ENCODE assay signal across 23 cellular contexts in genomic region chr2:102850888-102851287, GRCh38.
DNase-seq lines count a peak whose midpoint lies in the region; ATAC-seq and TF ChIP-seq lines count a peak whose summit lies in the region.
"Had no signal": no experiment of that assay in that cellular context is flagged by ENCODE, and none has a peak within 500 bp of the region (broad histone marks: within the 10 kb centered on the region; RNA-seq: fewer than 3 reads in every experiment).

No MANE protein-coding gene starts in this region.

- H3K27me3 ChIP-seq in hepatocyte (no peaks in the 10 kb centered on the region), mesenchymal stem cell (ENCODE audit: control insufficient read depth in 1 of 2, insufficient read depth in 1 of 2, low read length in 2 of 2) (peaks cover 0 to 23% of the 10 kb centered on the region in 2 experiments)
- H3K27me3 ChIP-seq: BE2C, BLaER1 had no signal

- H2BK120ac ChIP-seq in mesenchymal stem cell (ENCODE audit: low read depth, low read length) = no peak overlapping the region

- H3K79me1 ChIP-seq in mesenchymal stem cell (replicated peaks; ENCODE audit: low read length, poor library complexity, severe bottlenecking) = no peaks in the 10 kb centered on the region

- H3K27ac Mint-ChIP-seq in mesothelial cell of epicardium = peak overlapping the region; percentile 36
- H3K27ac Mint-ChIP-seq: CD14-positive monocyte; CD4-positive, alpha-beta memory T cell; CD4-positive, CD25-positive, alpha-beta regulatory T cell; CD8-positive, alpha-beta memory T cell had no signal

- ATAC-seq in HG02938 (IDR thresholded peaks at IDR 0.05; ENCODE audit: unreplicated experiment) = no peak
- ATAC-seq: GM12878 had no signal

- TF ChIP-seq CTCF in hepatocyte (IDR thresholded peaks at IDR 0.05; ENCODE audit: poor library complexity) = no peak
- no peak for TF ChIP-seq CTCF in mesothelial cell of epicardium (IDR thresholded peaks at IDR 0.05; ENCODE audit: unreplicated experiment)

- no peak overlapping the region for H3K9ac ChIP-seq in mesenchymal stem cell (ENCODE audit: low read length)
- H3K9ac ChIP-seq: BLaER1 had no signal

- no peak overlapping the region for H3K14ac ChIP-seq in mesenchymal stem cell (ENCODE audit: low read length in 2 of 2)

- peaks cover 3% of the 10 kb centered on the region for H3K27me3 Mint-ChIP-seq in mesothelial cell of epicardium (ENCODE audit: low read depth)

- H3K36me3 ChIP-seq in hepatocyte (replicated peaks; ENCODE audit: insufficient read depth, low read depth) (no peaks in the 10 kb centered on the region), mesenchymal stem cell (ENCODE audit: control insufficient read depth in 1 of 2, insufficient read depth in 2 of 2, low read depth in 1 of 2, low read length in 2 of 2) (no peaks in the 10 kb centered on the region)
- H3K36me3 ChIP-seq: BE2C, BLaER1 had no signal

- no peak overlapping the region for H2BK15ac ChIP-seq in mesenchymal stem cell (ENCODE audit: low read depth, poor library complexity, severe bottlenecking)

- no peak overlapping the region for H3K4ac ChIP-seq in mesenchymal stem cell (ENCODE audit: low read depth in 1 of 2, low read length in 2 of 2)

- H3K4me3 ChIP-seq in hepatocyte = no peak overlapping the region
- no peak overlapping the region for H3K4me3 ChIP-seq in mesenchymal stem cell (ENCODE audit: insufficient read depth in 1 of 2, low read depth in 1 of 2, low read length in 2 of 2)
- H3K4me3 ChIP-seq: BLaER1, GM12878 had no signal

- no peaks in the 10 kb centered on the region for H4K20me1 ChIP-seq in hepatocyte (ENCODE audit: insufficient read depth, poor library complexity, severe bottlenecking)
- H4K20me1 ChIP-seq: BLaER1 had no signal

- peaks cover 9% of the 10 kb centered on the region for H3K4me1 Mint-ChIP-seq in mesothelial cell of epicardium
- H3K4me1 Mint-ChIP-seq: CD4-positive, alpha-beta memory T cell; CD8-positive, alpha-beta memory T cell had no signal

- H2AK5ac ChIP-seq in mesenchymal stem cell (ENCODE audit: low read length, severe bottlenecking) = no peak overlapping the region

- no peak overlapping the region for H2BK12ac ChIP-seq in mesenchymal stem cell (ENCODE audit: low read length in 2 of 2)

- H3K18ac ChIP-seq in mesenchymal stem cell (ENCODE audit: low read depth in 1 of 2, low read length in 2 of 2) = no peak overlapping the region

- H3K9me2 ChIP-seq in hepatocyte (replicated peaks; ENCODE audit: insufficient read depth) = no peaks in the 10 kb centered on the region

- H3K23ac ChIP-seq in mesenchymal stem cell (ENCODE audit: low read length in 2 of 2) = no peak overlapping the region

- no peak overlapping the region for H3K4me3 Mint-ChIP-seq in mesothelial cell of epicardium
- H3K4me3 Mint-ChIP-seq: CD14-positive monocyte; CD4-positive, alpha-beta memory T cell; CD4-positive, CD25-positive, alpha-beta regulatory T cell; CD8-positive, alpha-beta memory T cell had no signal

- DNase-seq in hepatocyte (ENCODE audit: low spot score) (no peak), mesothelial cell of epicardium (ENCODE audit: low spot score in 2 of 2, unreplicated experiment in 2 of 2) (no peak), NCI-H524 (lab: John Stamatoyannopoulos, UW) (no peak), mesenchymal stem cell (no peak)
- DNase-seq: 8988T; ACHN; BE2C; C1 segment of cervical spinal cord; CD4-positive, alpha-beta memory T cell; CD4-positive, CD25-positive, alpha-beta regulatory T cell; CD8-positive, alpha-beta memory T cell; COR-L47; DMS 273 treated with DMSO at 0.1 percent for 48 hours; DMS153; DMS53; DMS79; DND-41; EL; GDM1 had no signal

- no peaks in the 10 kb centered on the region for H3K79me2 ChIP-seq in hepatocyte

- H2AFZ ChIP-seq in hepatocyte (no peak overlapping the region), mesenchymal stem cell (ENCODE audit: low read depth, low read length) (no peak overlapping the region)

- no peaks in the 10 kb centered on the region for H3K36me3 Mint-ChIP-seq in mesothelial cell of epicardium
- H3K36me3 Mint-ChIP-seq: CD14-positive monocyte had no signal

- H3K9me3 Mint-ChIP-seq in mesothelial cell of epicardium = peaks cover 17% of the 10 kb centered on the region

- H4K91ac ChIP-seq in mesenchymal stem cell (ENCODE audit: low read length) = no peak overlapping the region

- H2BK5ac ChIP-seq in mesenchymal stem cell (ENCODE audit: low read depth, low read length, poor library complexity, severe bottlenecking) = no peak overlapping the region

- H3K4me2 ChIP-seq in hepatocyte = peak overlapping the region; percentile 52
- no peak overlapping the region for H3K4me2 ChIP-seq in mesenchymal stem cell (ENCODE audit: low read length, poor library complexity, severe bottlenecking)
- H3K4me2 ChIP-seq: BLaER1 had no signal

- H3K9me3 ChIP-seq in hepatocyte (ENCODE audit: low read depth) = no peaks in the 10 kb centered on the region
- H3K9me3 ChIP-seq in mesenchymal stem cell (ENCODE audit: control insufficient read depth, low read length) = no peaks in the 10 kb centered on the region
- H3K9me3 ChIP-seq: BE2C had no signal

- H3K4me1 ChIP-seq in hepatocyte (ENCODE audit: insufficient read depth) = peaks cover 5% of the 10 kb centered on the region
- H3K4me1 ChIP-seq in mesenchymal stem cell (ENCODE audit: control insufficient read depth, insufficient read depth, low read depth, low read length) = peaks cover 2% of the 10 kb centered on the region
- H3K4me1 ChIP-seq: BE2C, BLaER1 had no signal

- H3K27ac ChIP-seq in hepatocyte (no peak overlapping the region), mesenchymal stem cell (ENCODE audit: low read length, poor library complexity, severe bottlenecking) (no peak overlapping the region)
- H3K27ac ChIP-seq: BLaER1 had no signal

- H4K8ac ChIP-seq in mesenchymal stem cell (ENCODE audit: low read length) = no peak overlapping the region

- 55% methylated on average over 6 of the region's 6 CpGs for WGBS in hepatocyte (ENCODE audit: low lambda C conversion rate, missing lambda C conversion rate)
- 88% methylated on average over 5 of the region's 6 CpGs for WGBS in mesenchymal stem cell
